9 cellular contexts compared by ENCODE assay signal in genomic region chr6:119129148-119129967, GRCh38. TPM values are rescaled to one million over a fixed set of nuclear protein-coding genes. Genes with fewer than 3 reads are reported as not detected.
DNase-seq lines count a peak whose midpoint lies in the region; ATAC-seq, FAIRE-seq and TF ChIP-seq lines count a peak whose summit lies in the region.
"Had no signal": no experiment of that assay in that cellular context is flagged by ENCODE, and none has a peak within 500 bp of the region (broad histone marks: within the 10 kb centered on the region; RNA-seq: fewer than 3 reads in every experiment).

No MANE protein-coding gene starts in this region.

- intact Hi-C loops in left colon (cut with DNase I, micrococcal nuclease) (no loop called here), testis (cut with DNase I; ENCODE audit: low total_unique reads) (no loop called here)

- peak; percentile 87 for ATAC-seq in GM21515 (IDR thresholded peaks at IDR 0.05; ENCODE audit: unreplicated experiment)
- ATAC-seq in left colon, result peak; percentile 82

- H3K36me3 ChIP-seq in bronchial epithelial cell (ENCODE audit: control insufficient read depth, insufficient read depth, low read length), result no peaks in the 10 kb centered on the region
- no peaks in the 10 kb centered on the region for H3K36me3 ChIP-seq in testis (ENCODE audit: low read depth, missing control alignments)
- H3K36me3 ChIP-seq: BLaER1 had no signal

- no peak overlapping the region for H3K27ac ChIP-seq in testis
- H3K27ac ChIP-seq: BLaER1 had no signal

- no peaks in the 10 kb centered on the region for H3K4me1 ChIP-seq in testis
- H3K4me1 ChIP-seq: BLaER1 had no signal

- no peak for FAIRE-seq in bronchial epithelial cell (lab: Jason Lieb, UNC)

- H3K4me3 ChIP-seq in bronchial epithelial cell (ENCODE audit: low read depth, low read length) (no peak overlapping the region), testis (no peak overlapping the region)
- H3K4me3 ChIP-seq: BLaER1 had no signal

- peak; percentile 66 for TF ChIP-seq CTCF in bronchial epithelial cell (IDR thresholded peaks at IDR 0.05; ENCODE audit: insufficient read depth, low read length, severe bottlenecking)
- peak; percentile 51 to 88 (median 70) for TF ChIP-seq CTCF in testis (IDR thresholded peaks at IDR 0.05)

- H3K27me3 ChIP-seq in bronchial epithelial cell (ENCODE audit: control insufficient read depth, insufficient read depth, low read length), result peaks cover 20% of the 10 kb centered on the region
- no peaks in the 10 kb centered on the region for H3K27me3 ChIP-seq in testis
- H3K27me3 ChIP-seq: BLaER1 had no signal

- 26 to 28% methylated on average over 4 of the region's 4 CpGs for WGBS in testis, 2 donors

- DNase-seq in NCI-H1417 (lab: John Stamatoyannopoulos, UW) (peak; percentile 22 to 80 (median 69)), NCI-H1417 treated with DMSO at 0.1 percent for 48 hours (lab: John Stamatoyannopoulos, UW) (no peak), HS-27A (ENCODE audit: low read depth) (peak; percentile 55), NOMO-1 treated with DMSO at 0.1 percent for 48 hours (lab: John Stamatoyannopoulos, UW; ENCODE audit: unreplicated experiment) (peak; percentile 61), bronchial epithelial cell (ENCODE audit: low read depth) (peak; percentile 70), left colon (no peak), testis (no peak)

- TF ChIP-seq POLR2A in testis (IDR thresholded peaks at IDR 0.05), result no peak

- H3K9me3 ChIP-seq in testis, result no peaks in the 10 kb centered on the region
- H3K9me3 ChIP-seq: BLaER1 had no signal

RNA-seq across cellular contexts. Expression of gene FAM184A, which starts 50.9 kb away (rescaled TPM):
- total RNA-seq in bronchial epithelial cell (under 0.01 and 0.26 TPM in 2 replicates), left colon (under 1 TPM; 0.85 to 0.95 TPM), testis (10 to 100 TPM; 24.3 to 36.3 TPM)
- polyA plus RNA-seq in testis (ENCODE audit: insufficient read depth, low read depth, low replicate concordance), result 24.0 TPM

Comparison
In these comparisons a context has a peak if more than half of its experiments do, and no peak if none do; other contexts are left out.
1. DNase-seq: peak in NCI-H1417 (3 of 3), HS-27A (single experiment), NOMO-1 treated with DMSO at 0.1 percent for 48 hours (single experiment) and bronchial epithelial cell (single experiment); none in NCI-H1417 treated with DMSO at 0.1 percent for 48 hours (single experiment), left colon (0 of 2) and testis (single experiment).
2. RNA of gene FAM184A, which starts 50.9 kb away (total RNA-seq): 24.3 to 36.3 TPM in testis; 0.85 to 0.95 TPM in left colon and under 0.01 to 0.26 TPM in bronchial epithelial cell; every median in the first group is over 10 times any median in the second.